ENCODE assay signal across 8 cellular contexts in the genomic region with DNA sequence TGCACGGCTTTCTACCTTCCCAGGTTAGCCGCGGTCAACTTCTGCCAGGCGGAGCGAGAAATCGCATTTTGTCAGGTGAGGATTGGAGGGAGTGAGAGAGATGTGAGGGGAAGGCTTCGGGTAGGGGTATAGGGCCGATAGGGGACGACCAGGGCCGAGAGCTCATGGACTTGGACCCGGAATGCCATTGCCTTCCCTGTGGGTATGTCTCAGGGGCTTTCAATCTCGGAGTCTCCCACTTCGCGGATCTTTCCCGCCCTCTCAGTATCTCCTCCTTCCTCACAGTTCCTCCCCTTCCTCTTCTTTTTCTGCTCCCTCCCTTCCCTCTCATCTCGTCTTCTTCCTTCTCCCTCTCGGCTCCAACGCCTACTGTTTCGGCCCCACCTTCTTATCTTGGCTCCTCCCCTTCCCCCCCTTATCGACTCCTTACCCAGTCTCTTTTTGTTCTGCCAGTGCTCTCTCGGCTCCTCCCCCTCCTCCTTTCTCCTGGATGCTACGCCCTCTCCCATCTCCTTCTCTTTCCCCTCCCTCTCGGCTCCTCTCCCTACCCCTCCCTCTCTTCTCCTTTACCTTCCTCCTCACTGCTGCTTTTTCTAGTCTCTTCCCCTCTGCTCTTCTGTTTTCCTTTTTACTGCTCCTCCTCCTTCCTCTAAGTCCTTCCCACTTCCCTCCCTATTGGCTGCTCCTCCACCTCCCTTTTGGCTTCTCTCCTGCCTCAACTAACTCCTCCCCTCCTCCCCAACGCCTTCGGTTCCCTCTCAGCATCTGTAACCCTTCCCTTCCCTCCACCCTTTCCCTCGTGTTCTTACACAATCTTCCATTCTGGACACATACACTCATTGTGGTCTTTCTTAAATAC. TPM values are rescaled to one million over a fixed set of nuclear protein-coding genes. Genes with fewer than 3 reads are reported as not detected.
DNase-seq lines count a peak whose midpoint lies in the region; ATAC-seq, FAIRE-seq and TF ChIP-seq lines count a peak whose summit lies in the region.

No MANE protein-coding gene starts in this region.

- BruUV-seq in endothelial cell of umbilical vein (replicated peaks; lab: Mats Ljungman, UMichigan): no TSS peak

- peaks cover 8% of the 10 kb centered on the region for H3K4me1 ChIP-seq in HUES48 (ENCODE audit: control insufficient read depth, insufficient read depth, low read length)
- no peaks in the 10 kb centered on the region for H3K4me1 ChIP-seq in NT2/D1 (ENCODE audit: insufficient read depth, insufficient read length)
- peaks cover 6% of the 10 kb centered on the region for H3K4me1 ChIP-seq in endothelial cell of umbilical vein (ENCODE audit: control insufficient read depth, extremely low read depth, insufficient read depth, low read length)

- H3K4me3 Mint-ChIP-seq in mesothelial cell of epicardium: peak overlapping the region; percentile 82

- H3K36me3 ChIP-seq in HUES48 (ENCODE audit: control insufficient read depth, insufficient read depth, low read length) (no peaks in the 10 kb centered on the region), NT2/D1 (ENCODE audit: insufficient read depth, insufficient read length, low read length) (no peaks in the 10 kb centered on the region), endothelial cell of umbilical vein (ENCODE audit: control insufficient read depth in 2 of 2, extremely low read depth in 1 of 2, insufficient read depth in 2 of 2, low read length in 2 of 2) (no peaks in the 10 kb centered on the region)

- peak overlapping the region; percentile 94 for H3K27ac Mint-ChIP-seq in mesothelial cell of epicardium

- TF ChIP-seq CTCF in endothelial cell of umbilical vein (IDR thresholded peaks at IDR 0.05; ENCODE audit: extremely low read depth in 1 of 2, insufficient read depth in 1 of 2, low read depth in 1 of 2, low read length in 2 of 2): no peak
- TF ChIP-seq CTCF in mesothelial cell of epicardium (IDR thresholded peaks at IDR 0.05; ENCODE audit: unreplicated experiment): no peak

- no peaks in the 10 kb centered on the region for H3K9me1 ChIP-seq in endothelial cell of umbilical vein (replicated peaks; ENCODE audit: control insufficient read depth, extremely low read depth, insufficient read depth, low read length)

- in situ Hi-C loops in Caki2 (cut with HindIII; ENCODE audit: low pct_unique_long_range_greater_than_20kb, low sequenced_read_pairs): no loop called here

- no peaks in the 10 kb centered on the region for H3K79me2 ChIP-seq in endothelial cell of umbilical vein (ENCODE audit: control insufficient read depth, insufficient read depth, low read length)

- H3K9me3 Mint-ChIP-seq in mesothelial cell of epicardium: peaks cover 4% of the 10 kb centered on the region

- FAIRE-seq in endothelial cell of umbilical vein (lab: Jason Lieb, UNC): peak; percentile 98

- POLR2A ChIA-PET in endothelial cell of umbilical vein (lab: Charles Lee): no interaction called here

- peaks cover 8% of the 10 kb centered on the region for H3K4me1 Mint-ChIP-seq in mesothelial cell of epicardium

- H3K9me3 ChIP-seq in HUES48 (ENCODE audit: control insufficient read depth, insufficient read depth, low read length) (no peaks in the 10 kb centered on the region), NT2/D1 (ENCODE audit: insufficient read depth, low read length) (no peaks in the 10 kb centered on the region), endothelial cell of umbilical vein (replicated peaks; ENCODE audit: control insufficient read depth, insufficient read depth, low read length) (no peaks in the 10 kb centered on the region)

- intact Hi-C loops in endothelial cell of umbilical vein (cut with micrococcal nuclease): loop anchor here (1.0 to 5.0 kb wide), 3 partner anchors 30 to 413 kb away; partner anchors contain the start of genes HTATSF1 and RBMX

- peak; percentile 57 for TF ChIP-seq POLR2A in endothelial cell of umbilical vein (IDR thresholded peaks at IDR 0.05; ENCODE audit: low read depth, low read length)

- no peaks in the 10 kb centered on the region for H3K27me3 Mint-ChIP-seq in mesothelial cell of epicardium (ENCODE audit: low read depth)

- H3K4me2 ChIP-seq in endothelial cell of umbilical vein (ENCODE audit: insufficient read depth, low read length): peak overlapping the region; percentile 92

- DNase-seq in Caki2 (ENCODE audit: low read depth) (peak; percentile 98), NT2/D1 (ENCODE audit: low read depth, low spot score) (peak; percentile 64), endothelial cell of umbilical vein (ENCODE audit: low read depth, low spot score) (peak; percentile 82), mesothelial cell of epicardium (ENCODE audit: low spot score in 2 of 2, unreplicated experiment in 2 of 2) (peak; percentile 62 to 73)
- peak; percentile 19 for DNase-seq in activated CD8-positive, alpha-beta memory T cell treated with anti-CD3 and anti-CD28 coated beads, Interleukin-2, amount 50 U/mL, for 24 hours (ENCODE audit: extremely low read depth)
- DNase-seq in stimulated activated CD8-positive, alpha-beta memory T cell treated with anti-CD3 and anti-CD28 coated beads, Interleukin-2, amount 100 ng/mL, for 48 hours (ENCODE audit: low read depth in 2 of 2): peak; percentile 17 to 49

- H2AFZ ChIP-seq in endothelial cell of umbilical vein (ENCODE audit: low read depth, low read length): peak overlapping the region; percentile 80

- peak overlapping the region; percentile 49; the same call in 1 of the 2 replicates for H3K9ac ChIP-seq in HUES48 (ENCODE audit: low read depth, low read length)
- peak overlapping the region; percentile 85 for H3K9ac ChIP-seq in NT2/D1 (ENCODE audit: insufficient read length, low read depth)
- H3K9ac ChIP-seq in endothelial cell of umbilical vein (replicated peaks; ENCODE audit: extremely low read depth, insufficient read depth, low read length): peak overlapping the region; percentile 51

- no peaks in the 10 kb centered on the region for H3K36me3 Mint-ChIP-seq in mesothelial cell of epicardium

- H4K20me1 ChIP-seq in endothelial cell of umbilical vein (replicated peaks; ENCODE audit: control insufficient read depth, extremely low read depth, insufficient read depth, low read length): no peaks in the 10 kb centered on the region

- peak overlapping the region; percentile 92 for H3K4me3 ChIP-seq in HUES48 (ENCODE audit: low read depth, low read length)
- peak overlapping the region; percentile 66 for H3K4me3 ChIP-seq in NT2/D1 (ENCODE audit: insufficient read length, low read depth)
- H3K4me3 ChIP-seq in endothelial cell of umbilical vein (replicated peaks in 1 of 3; ENCODE audit: insufficient read depth in 1 of 3, low read depth in 1 of 3, low read length in 3 of 3): peak overlapping the region; percentile 46 to 86 (median 78)

- H3K27me3 ChIP-seq in HUES48 (ENCODE audit: control insufficient read depth, insufficient read depth, low read length): no peaks in the 10 kb centered on the region
- H3K27me3 ChIP-seq in NT2/D1 (ENCODE audit: insufficient read depth, insufficient read length): no peaks in the 10 kb centered on the region
- no peaks in the 10 kb centered on the region for H3K27me3 ChIP-seq in endothelial cell of umbilical vein (ENCODE audit: control insufficient read depth in 2 of 2, insufficient read depth in 2 of 2, low read length in 2 of 2)

- ATAC-seq in GM21390 (IDR thresholded peaks at IDR 0.05; ENCODE audit: unreplicated experiment): peak; percentile 68

- CTCF ChIA-PET in endothelial cell of umbilical vein (lab: Charles Lee): interaction anchor here (1.2 kb wide), 1 partner anchor 10 kb away, joined by 3 read pairs; no protein-coding TSS in a partner anchor

- dilution Hi-C loops in endothelial cell of umbilical vein (cut with MboI; ENCODE audit: extremely low pct_ligation_motif_present, low sequenced_read_pairs): no loop called here

- peak overlapping the region; percentile 87 for H3K27ac ChIP-seq in HUES48 (ENCODE audit: low read depth, low read length)
- peak overlapping the region; percentile 32 for H3K27ac ChIP-seq in endothelial cell of umbilical vein (ENCODE audit: insufficient read depth, low read depth, low read length)

TF ChIP-seq in endothelial cell of umbilical vein, 7 proteins besides CTCF, POLR2A, EP300 and RAD21:
- TF ChIP-seq POLR2AphosphoS5 (IDR thresholded peaks at IDR 0.05; ENCODE audit: insufficient read depth, low read depth, low read length) (no peak), FOS (IDR thresholded peaks at IDR 0.05; ENCODE audit: borderline replicate concordance, insufficient read depth, low read length) (no peak), GATA2 (IDR thresholded peaks at IDR 0.05; ENCODE audit: insufficient read depth, insufficient read length, low read depth, low read length) (no peak), JUN (IDR thresholded peaks at IDR 0.05; ENCODE audit: borderline replicate concordance, insufficient read depth, insufficient read length, low read depth) (no peak), MAX (IDR thresholded peaks at IDR 0.05; ENCODE audit: insufficient read depth, insufficient read length) (no peak), MYC (IDR thresholded peaks at IDR 0.05; ENCODE audit: low read depth, low read length) (no peak), EZH2 (IDR thresholded peaks at IDR 0.05; ENCODE audit: borderline replicate concordance, low read depth, low read length, severe bottlenecking) (no peak)

RNA-seq across cellular contexts. Expression of gene RBMX, which starts 29.4 kb away (rescaled TPM):
- total RNA-seq in Caki2 (2014; rRNA removed; shearing (Covaris generic); ENCODE audit: low replicate concordance): 364 and 438 TPM in 2 replicates
- total RNA-seq in endothelial cell of umbilical vein (235 and 251 TPM in 2 replicates), mesothelial cell of epicardium (369 to 373 TPM (median 371 TPM) in 3 replicates)
- polyA plus RNA-seq in endothelial cell of umbilical vein: 99.1 and 117 TPM in 2 replicates
- polyA plus RNA-seq in endothelial cell of umbilical vein (2011; cell fraction: cytosol; rRNA removed): 117 and 122 TPM in 2 replicates
- polyA plus RNA-seq in endothelial cell of umbilical vein (2011; cell fraction: nucleus; rRNA removed): 237 and 314 TPM in 2 replicates
- polyA plus RNA-seq in endothelial cell of umbilical vein (2012): 167 and 202 TPM in 2 replicates
- 132 and 141 TPM in 2 replicates for polyA minus RNA-seq in endothelial cell of umbilical vein
- 143 TPM for polyA minus RNA-seq in endothelial cell of umbilical vein (2011; cell fraction: cytosol; rRNA and poly(A)+ RNA removed)
- polyA minus RNA-seq in endothelial cell of umbilical vein (2011; cell fraction: nucleus; rRNA and poly(A)+ RNA removed): 75.9 and 92.8 TPM in 2 replicates

Comparison
In these comparisons a context has a peak if more than half of its experiments do, and no peak if none do; other contexts are left out.
1. Peak in every context shown above with its lines: DNase-seq, ATAC-seq, H3K4me3 ChIP-seq and H3K27ac ChIP-seq.
2. DNase-seq: peak in every context shown above with its lines; median percentile 98 in Caki2; 82 in endothelial cell of umbilical vein; 68 in mesothelial cell of epicardium; 64 in NT2/D1; 33 in stimulated activated CD8-positive, alpha-beta memory T cell treated with anti-CD3 and anti-CD28 coated beads, Interleukin-2, amount 100 ng/mL, for 48 hours; 19 in activated CD8-positive, alpha-beta memory T cell treated with anti-CD3 and anti-CD28 coated beads, Interleukin-2, amount 50 U/mL, for 24 hours.